Comparison of ENCODE assay signal across 24 cellular contexts in the genomic region with DNA sequence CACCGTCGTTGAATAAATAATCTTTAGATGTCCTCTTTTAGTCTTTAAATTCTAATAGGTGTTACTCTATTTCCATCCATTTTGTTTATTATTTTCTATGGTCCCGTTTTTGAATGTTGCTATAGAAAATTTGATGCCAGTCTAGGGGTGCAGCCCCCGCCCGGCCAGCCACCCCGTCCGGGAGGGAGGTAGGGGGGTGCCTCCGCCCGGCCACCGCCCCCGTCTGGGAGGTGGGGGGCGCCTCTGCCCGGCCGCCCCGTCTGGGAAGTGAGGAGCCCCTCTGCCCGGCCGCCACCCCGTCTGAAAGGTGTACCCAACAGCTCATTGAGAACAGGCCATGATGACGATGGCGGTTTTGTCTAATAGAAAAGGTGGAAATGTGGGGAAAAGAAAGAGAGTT.
"Had no signal": no experiment of that assay in that cellular context is flagged by ENCODE, and none has a peak within 500 bp of the region (broad histone marks: within the 10 kb centered on the region; RNA-seq: fewer than 3 reads in every experiment).

No MANE protein-coding gene starts in this region.

- FAIRE-seq: urothelium cell line had no signal

- H3K27me3 Mint-ChIP-seq: stimulated activated memory B cell treated with anti-CD40 and anti-IgM and Interleukin-4, amounts not matched to agents 10 μg/mL and 1 μg/mL and 100 μg/mL, for 72 hours; stimulated activated naive B cell treated with anti-CD40 and anti-IgM and Interleukin-4, amounts not matched to agents 10 μg/mL and 1 μg/mL and 100 μg/mL, for 72 hours; stimulated activated naive CD8-positive, alpha-beta T cell treated with anti-CD3 and anti-CD28 coated beads, Interleukin-15, amount 100 ng/mL, for 72 hours; stimulated activated naive CD8-positive, alpha-beta T cell treated with anti-CD3 and anti-CD28 coated beads, Interleukin-15, Interleukin-2, amounts not matched to agents 100 ng/mL and 50 ng/mL, for 24 hours; type B pancreatic cell had no signal

- H3K36me3 Mint-ChIP-seq: stimulated activated effector memory CD8-positive, alpha-beta T cell treated with anti-CD3 and anti-CD28 coated beads, Interleukin-12 subunit alpha, Interleukin-12 subunit beta, amount 100 ng/mL, for 72 hours; stimulated activated memory B cell treated with anti-CD40 and anti-IgM and Interleukin-4, amounts not matched to agents 10 μg/mL and 1 μg/mL and 100 μg/mL, for 72 hours; stimulated activated naive B cell treated with anti-CD40 and anti-IgM and Interleukin-4, amounts not matched to agents 10 μg/mL and 1 μg/mL and 100 μg/mL, for 72 hours; type B pancreatic cell had no signal

- DNase-seq: stimulated activated CD4-positive, alpha-beta T cell treated with anti-CD3 and anti-CD28 coated beads, Interleukin-2, amount 100 ng/mL, for 48 hours; stimulated activated CD4-positive, alpha-beta T cell treated with anti-CD3 and anti-CD28 coated beads, Interleukin-4, amount 100 ng/mL, for 1 hour; stimulated activated CD4-positive, alpha-beta T cell treated with anti-CD3 and anti-CD28 coated beads, Interleukin-4, amount 100 ng/mL, for 24 hours; stimulated activated CD4-positive, alpha-beta T cell treated with anti-CD3 and anti-CD28 coated beads, Interleukin-4, amount 100 ng/mL, for 4 hours; stimulated activated CD8-positive, alpha-beta memory T cell treated with anti-CD3 and anti-CD28 coated beads, Interleukin-4, amount 100 ng/mL, for 48 hours; stimulated activated naive B cell treated with anti-CD40 and anti-IgM and Interleukin-4, amounts not matched to agents 10 μg/mL and 1 μg/mL and 100 μg/mL, for 72 hours; stimulated activated naive CD4-positive, alpha-beta T cell; stimulated activated naive CD4-positive, alpha-beta T cell treated with Interleukin-2 at 50 U/mL for 16 hours; stimulated activated naive CD8-positive, alpha-beta T cell treated with anti-CD3 and anti-CD28 coated beads, Interleukin-15, amount 100 ng/mL, for 72 hours; stimulated activated naive CD8-positive, alpha-beta T cell treated with anti-CD3 and anti-CD28 coated beads, Interleukin-15, Interleukin-2, amounts not matched to agents 100 U/mL and 50 U/mL, for 24 hours; stomach; substantia nigra; testis; thyroid gland; tibial artery; transverse colon; trophoblast cell; upper lobe of right lung; uterus had no signal

- H3K4me1 Mint-ChIP-seq: stimulated activated effector memory CD8-positive, alpha-beta T cell treated with anti-CD3 and anti-CD28 coated beads, Interleukin-12 subunit alpha, Interleukin-12 subunit beta, amount 100 ng/mL, for 72 hours; stimulated activated memory B cell treated with anti-CD40 and anti-IgM and Interleukin-4, amounts not matched to agents 10 μg/mL and 1 μg/mL and 100 μg/mL, for 72 hours; stimulated activated naive B cell treated with anti-CD40 and anti-IgM and Interleukin-4, amounts not matched to agents 10 μg/mL and 1 μg/mL and 100 μg/mL, for 72 hours; stimulated activated naive CD8-positive, alpha-beta T cell treated with anti-CD3 and anti-CD28 coated beads, Interleukin-15, amount 100 ng/mL, for 72 hours had no signal

- H3K4me3 Mint-ChIP-seq: stimulated activated effector memory CD8-positive, alpha-beta T cell treated with anti-CD3 and anti-CD28 coated beads, Interleukin-12 subunit alpha, Interleukin-12 subunit beta, amount 100 ng/mL, for 72 hours; stimulated activated memory B cell treated with anti-CD40 and anti-IgM and Interleukin-4, amounts not matched to agents 10 μg/mL and 1 μg/mL and 100 μg/mL, for 72 hours; stimulated activated naive B cell treated with anti-CD40 and anti-IgM and Interleukin-4, amounts not matched to agents 10 μg/mL and 1 μg/mL and 100 μg/mL, for 72 hours; stimulated activated naive CD8-positive, alpha-beta T cell treated with anti-CD3 and anti-CD28 coated beads, Interleukin-15, amount 100 ng/mL, for 72 hours; stimulated activated naive CD8-positive, alpha-beta T cell treated with anti-CD3 and anti-CD28 coated beads, Interleukin-15, Interleukin-2, amounts not matched to agents 100 ng/mL and 50 ng/mL, for 24 hours; type B pancreatic cell had no signal

- H3K27ac Mint-ChIP-seq: stimulated activated effector memory CD8-positive, alpha-beta T cell treated with anti-CD3 and anti-CD28 coated beads, Interleukin-12 subunit alpha, Interleukin-12 subunit beta, amount 100 ng/mL, for 72 hours; stimulated activated memory B cell treated with anti-CD40 and anti-IgM and Interleukin-4, amounts not matched to agents 10 μg/mL and 1 μg/mL and 100 μg/mL, for 72 hours; stimulated activated naive B cell treated with anti-CD40 and anti-IgM and Interleukin-4, amounts not matched to agents 10 μg/mL and 1 μg/mL and 100 μg/mL, for 72 hours; stimulated activated naive CD8-positive, alpha-beta T cell treated with anti-CD3 and anti-CD28 coated beads, Interleukin-15, Interleukin-2, amounts not matched to agents 100 ng/mL and 50 ng/mL, for 24 hours; type B pancreatic cell had no signal
